19 cellular contexts compared by ENCODE assay signal in genomic region chr13:37708101-37708500, GRCh38.
DNase-seq lines count a peak whose midpoint lies in the region; ATAC-seq, FAIRE-seq and TF ChIP-seq lines count a peak whose summit lies in the region.
"Had no signal": no experiment of that assay in that cellular context is flagged by ENCODE, and none has a peak within 500 bp of the region (broad histone marks: within the 10 kb centered on the region; RNA-seq: fewer than 3 reads in every experiment).

No MANE protein-coding gene starts in this region.

- BruUV-seq in endothelial cell of umbilical vein (replicated peaks; lab: Mats Ljungman, UMichigan) = no TSS peak

- no peaks in the 10 kb centered on the region for H4K20me1 ChIP-seq in endothelial cell of umbilical vein (replicated peaks; ENCODE audit: control insufficient read depth, extremely low read depth, insufficient read depth, low read length)

- intact Hi-C loops in endothelial cell of umbilical vein (cut with micrococcal nuclease) (no loop called here), sigmoid colon (cut with DNase I) (no loop called here), uterus (cut with DNase I; ENCODE audit: low total_unique reads) (no loop called here)

- no peaks in the 10 kb centered on the region for H3K9me3 ChIP-seq in endothelial cell of umbilical vein (replicated peaks; ENCODE audit: control insufficient read depth, insufficient read depth, low read length)
- H3K9me3 ChIP-seq in muscle layer of duodenum (ENCODE audit: control insufficient read depth in 1 of 2, low read length in 2 of 2) = no peaks in the 10 kb centered on the region
- no peaks in the 10 kb centered on the region for H3K9me3 ChIP-seq in sigmoid colon
- H3K9me3 ChIP-seq in uterus = no peaks in the 10 kb centered on the region

- H3K4me3 ChIP-seq in endothelial cell of umbilical vein (replicated peaks in 1 of 3; ENCODE audit: insufficient read depth in 1 of 3, low read depth in 1 of 3, low read length in 3 of 3) = no peak overlapping the region
- no peak overlapping the region for H3K4me3 ChIP-seq in muscle layer of duodenum (ENCODE audit: low read depth in 1 of 2, low read length in 2 of 2)
- no peak overlapping the region for H3K4me3 ChIP-seq in sigmoid colon
- H3K4me3 ChIP-seq in uterus = no peak overlapping the region
- H3K4me3 ChIP-seq: GM23338 had no signal

- POLR2A ChIA-PET in endothelial cell of umbilical vein (lab: Charles Lee) = no interaction called here

- FAIRE-seq in endothelial cell of umbilical vein (lab: Jason Lieb, UNC) = no peak
- FAIRE-seq: GM12891, GM18507 had no signal

- no peak overlapping the region for H3K9ac ChIP-seq in endothelial cell of umbilical vein (replicated peaks; ENCODE audit: extremely low read depth, insufficient read depth, low read length)

- dilution Hi-C loops in endothelial cell of umbilical vein (cut with MboI; ENCODE audit: extremely low pct_ligation_motif_present, low sequenced_read_pairs) = no loop called here

- H3K4me2 ChIP-seq in endothelial cell of umbilical vein (ENCODE audit: insufficient read depth, low read length) = no peak overlapping the region
- H3K4me2 ChIP-seq: GM23338 had no signal

- TF ChIP-seq CTCF in endothelial cell of umbilical vein (IDR thresholded peaks at IDR 0.05; ENCODE audit: extremely low read depth in 1 of 2, insufficient read depth in 1 of 2, low read depth in 1 of 2, low read length in 2 of 2) = no peak
- no peak for TF ChIP-seq CTCF in sigmoid colon (IDR thresholded peaks at IDR 0.05)
- no peak for TF ChIP-seq CTCF in uterus (IDR thresholded peaks at IDR 0.05)

- H2AFZ ChIP-seq in endothelial cell of umbilical vein (ENCODE audit: low read depth, low read length) = peak overlapping the region; percentile 6
- H2AFZ ChIP-seq: GM23338 had no signal

- peaks cover 23% of the 10 kb centered on the region for H3K4me1 ChIP-seq in endothelial cell of umbilical vein (ENCODE audit: control insufficient read depth, extremely low read depth, insufficient read depth, low read length)
- peaks cover 0 to 4% of the 10 kb centered on the region in 2 donors for H3K4me1 ChIP-seq in muscle layer of duodenum (ENCODE audit: control insufficient read depth in 1 of 2, insufficient read depth in 2 of 2, low read length in 2 of 2)
- H3K4me1 ChIP-seq in sigmoid colon = peaks cover 0 to 19% (median 4%) of the 10 kb centered on the region in 4 donors
- H3K4me1 ChIP-seq in uterus = no peaks in the 10 kb centered on the region

- no peaks in the 10 kb centered on the region for H3K36me3 ChIP-seq in endothelial cell of umbilical vein (ENCODE audit: control insufficient read depth in 2 of 2, extremely low read depth in 1 of 2, insufficient read depth in 2 of 2, low read length in 2 of 2)
- H3K36me3 ChIP-seq in muscle layer of duodenum (ENCODE audit: control insufficient read depth in 1 of 2, insufficient read depth in 2 of 2, low read length in 2 of 2) = no peaks in the 10 kb centered on the region
- H3K36me3 ChIP-seq in sigmoid colon = no peaks in the 10 kb centered on the region
- H3K36me3 ChIP-seq in uterus = no peaks in the 10 kb centered on the region

- H3K27ac ChIP-seq in endothelial cell of umbilical vein (ENCODE audit: insufficient read depth, low read depth, low read length) (no peak overlapping the region), muscle layer of duodenum (ENCODE audit: low read length) (peak overlapping the region; percentile 42), sigmoid colon (peak overlapping the region in 3 of 4 donors; percentile 46 to 69 (median 58)), uterus (peak overlapping the region; percentile 28 to 56)

- no peak for ATAC-seq in HG03432 (IDR thresholded peaks at IDR 0.05; ENCODE audit: unreplicated experiment)
- ATAC-seq: GM23338, HCT116 had no signal

- no peaks in the 10 kb centered on the region for H3K9me1 ChIP-seq in endothelial cell of umbilical vein (replicated peaks; ENCODE audit: control insufficient read depth, extremely low read depth, insufficient read depth, low read length)

- H3K27me3 ChIP-seq in endothelial cell of umbilical vein (ENCODE audit: control insufficient read depth in 2 of 2, insufficient read depth in 2 of 2, low read length in 2 of 2) (no peaks in the 10 kb centered on the region), muscle layer of duodenum (ENCODE audit: low read depth, low read length) (no peaks in the 10 kb centered on the region), sigmoid colon (no peaks in the 10 kb centered on the region), uterus (no peaks in the 10 kb centered on the region)

- CTCF ChIA-PET in endothelial cell of umbilical vein (lab: Charles Lee) = no interaction called here

- no peak for TF ChIP-seq POLR2A in endothelial cell of umbilical vein (IDR thresholded peaks at IDR 0.05; ENCODE audit: low read depth, low read length)
- TF ChIP-seq POLR2A in sigmoid colon (IDR thresholded peaks at IDR 0.05) = no peak
- TF ChIP-seq POLR2A in uterus (IDR thresholded peaks at IDR 0.05) = no peak

- DNase-seq in endothelial cell of umbilical vein (ENCODE audit: low read depth, low spot score) (no peak), sigmoid colon (no peak), uterus (no peak), kidney glomerular epithelial cell (lab: John Stamatoyannopoulos, UW) (no peak), glomerular visceral epithelial cell (ENCODE audit: extremely low spot score) (no peak)
- DNase-seq: C1 segment of cervical spinal cord; Calu3; CD4-positive, alpha-beta memory T cell; COR-L47; DMS53; DMS79 treated with DMSO at 0.1 percent for 48 hours; GF-D8; H9 had no signal

- TF ChIP-seq EP300 in sigmoid colon (IDR thresholded peaks at IDR 0.05) = peak in 1 of 4 donors; percentile 9

- H3K79me2 ChIP-seq in endothelial cell of umbilical vein (ENCODE audit: control insufficient read depth, insufficient read depth, low read length) = no peaks in the 10 kb centered on the region

TF ChIP-seq in endothelial cell of umbilical vein, 7 proteins besides CTCF, POLR2A, EP300 and RAD21:
- no peak for TF ChIP-seq GATA2 (IDR thresholded peaks at IDR 0.05; ENCODE audit: insufficient read depth, insufficient read length, low read depth, low read length)
- no peak for TF ChIP-seq EZH2 (IDR thresholded peaks at IDR 0.05; ENCODE audit: borderline replicate concordance, low read depth, low read length, severe bottlenecking)
- no peak for TF ChIP-seq MAX (IDR thresholded peaks at IDR 0.05; ENCODE audit: insufficient read depth, insufficient read length)
- TF ChIP-seq POLR2AphosphoS5 (IDR thresholded peaks at IDR 0.05; ENCODE audit: insufficient read depth, low read depth, low read length) = no peak
- no peak for TF ChIP-seq JUN (IDR thresholded peaks at IDR 0.05; ENCODE audit: borderline replicate concordance, insufficient read depth, insufficient read length, low read depth)
- TF ChIP-seq FOS (IDR thresholded peaks at IDR 0.05; ENCODE audit: borderline replicate concordance, insufficient read depth, low read length) = no peak
- TF ChIP-seq MYC (IDR thresholded peaks at IDR 0.05; ENCODE audit: low read depth, low read length) = no peak
